Comparison of ENCODE assay signal across 1 cellular context in the genomic region with DNA sequence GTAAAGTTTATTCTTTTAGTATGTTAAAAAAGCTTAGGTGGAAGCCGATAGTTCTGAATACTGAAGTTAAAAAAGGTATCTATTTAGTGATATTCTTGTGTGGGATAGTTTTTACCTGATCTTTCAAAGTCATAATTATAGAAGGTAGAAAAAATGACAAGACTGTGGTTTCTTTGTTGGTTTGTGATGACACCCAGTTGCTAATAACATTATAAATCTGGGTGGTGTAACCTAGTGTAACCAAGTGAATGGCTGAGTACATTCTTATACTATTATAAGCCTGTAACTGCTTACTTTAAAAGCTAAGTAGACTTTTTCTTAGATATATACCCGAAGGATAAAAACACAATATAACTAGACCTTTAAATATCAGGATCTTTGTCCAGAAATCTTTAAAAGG.
A peak's percentile ranks its signal among the peaks of the same experiment; 100 is the strongest.
TF ChIP-seq lines count a peak whose summit lies in the region.

No MANE protein-coding gene starts in this region.

TF ChIP-seq in GM12878, 131 proteins besides CTCF, POLR2A, EP300 and RAD21:
- TF ChIP-seq STAT1 (conservative IDR thresholded peaks at IDR 0.05) (no peak), RUNX3 (IDR thresholded peaks at IDR 0.05; ENCODE audit: low read length) (peak; percentile 41; the same call in 1 of the 2 replicates), BCL11A (IDR thresholded peaks at IDR 0.05; ENCODE audit: low read depth, low read length) (no peak)
- TF ChIP-seq, protein P1, sequence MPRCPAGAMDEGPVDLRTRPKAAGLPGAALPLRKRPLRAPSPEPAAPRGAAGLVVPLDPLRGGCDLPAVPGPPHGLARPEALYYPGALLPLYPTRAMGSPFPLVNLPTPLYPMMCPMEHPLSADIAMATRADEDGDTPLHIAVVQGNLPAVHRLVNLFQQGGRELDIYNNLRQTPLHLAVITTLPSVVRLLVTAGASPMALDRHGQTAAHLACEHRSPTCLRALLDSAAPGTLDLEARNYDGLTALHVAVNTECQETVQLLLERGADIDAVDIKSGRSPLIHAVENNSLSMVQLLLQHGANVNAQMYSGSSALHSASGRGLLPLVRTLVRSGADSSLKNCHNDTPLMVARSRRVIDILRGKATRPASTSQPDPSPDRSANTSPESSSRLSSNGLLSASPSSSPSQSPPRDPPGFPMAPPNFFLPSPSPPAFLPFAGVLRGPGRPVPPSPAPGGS (IDR thresholded peaks at IDR 0.05; ENCODE audit: borderline replicate concordance, insufficient read depth, low read depth, low read length, poor library complexity, severe bottlenecking) = no peak
- TF ChIP-seq, protein P2, sequence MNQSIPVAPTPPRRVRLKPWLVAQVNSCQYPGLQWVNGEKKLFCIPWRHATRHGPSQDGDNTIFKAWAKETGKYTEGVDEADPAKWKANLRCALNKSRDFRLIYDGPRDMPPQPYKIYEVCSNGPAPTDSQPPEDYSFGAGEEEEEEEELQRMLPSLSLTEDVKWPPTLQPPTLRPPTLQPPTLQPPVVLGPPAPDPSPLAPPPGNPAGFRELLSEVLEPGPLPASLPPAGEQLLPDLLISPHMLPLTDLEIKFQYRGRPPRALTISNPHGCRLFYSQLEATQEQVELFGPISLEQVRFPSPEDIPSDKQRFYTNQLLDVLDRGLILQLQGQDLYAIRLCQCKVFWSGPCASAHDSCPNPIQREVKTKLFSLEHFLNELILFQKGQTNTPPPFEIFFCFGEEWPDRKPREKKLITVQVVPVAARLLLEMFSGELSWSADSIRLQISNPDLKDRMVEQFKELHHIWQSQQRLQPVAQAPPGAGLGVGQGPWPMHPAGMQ (IDR thresholded peaks at IDR 0.05; ENCODE audit: borderline replicate concordance) = no peak
